In genomic region chr1:236802264-236802663, GRCh38 we compare ENCODE assay signal across 19 cellular contexts. TPM values are rescaled to one million over a fixed set of nuclear protein-coding genes. Genes with fewer than 3 reads are reported as not detected.
A peak's percentile ranks its signal among the peaks of the same experiment; 100 is the strongest.
DNase-seq lines count a peak whose midpoint lies in the region; ATAC-seq and TF ChIP-seq lines count a peak whose summit lies in the region.
"Had no signal": no experiment of that assay in that cellular context is flagged by ENCODE, and none has a peak within 500 bp of the region (broad histone marks: within the 10 kb centered on the region; RNA-seq: fewer than 3 reads in every experiment).

No MANE protein-coding gene starts in this region.

- no peaks in the 10 kb centered on the region for H3K9me3 Mint-ChIP-seq in activated naive CD4-positive, alpha-beta T cell treated with anti-CD3 and anti-CD28 coated beads for 36 hours
- no peaks in the 10 kb centered on the region for H3K9me3 Mint-ChIP-seq in activated naive CD8-positive, alpha-beta T cell treated with anti-CD3 and anti-CD28 coated beads, Interleukin-2, amount 50 U/mL, for 24 hours
- H3K9me3 Mint-ChIP-seq in stimulated activated effector memory CD8-positive, alpha-beta T cell treated with anti-CD3 and anti-CD28 coated beads, Interleukin-12 subunit alpha, Interleukin-12 subunit beta, amount 100 ng/mL, for 72 hours, result no peaks in the 10 kb centered on the region
- H3K9me3 Mint-ChIP-seq: CD8-positive, alpha-beta memory T cell had no signal

- H2AFZ ChIP-seq in Karpas-422 (ENCODE audit: low read length), result no peak overlapping the region

- no peaks in the 10 kb centered on the region for H3K27me3 Mint-ChIP-seq in activated naive CD4-positive, alpha-beta T cell treated with anti-CD3 and anti-CD28 coated beads for 36 hours (ENCODE audit: low read depth)
- H3K27me3 Mint-ChIP-seq in activated naive CD8-positive, alpha-beta T cell treated with anti-CD3 and anti-CD28 coated beads, Interleukin-2, amount 50 U/mL, for 24 hours, result no peaks in the 10 kb centered on the region
- H3K27me3 Mint-ChIP-seq: CD8-positive, alpha-beta memory T cell had no signal

- H3K27ac Mint-ChIP-seq in activated naive CD4-positive, alpha-beta T cell treated with anti-CD3 and anti-CD28 coated beads for 36 hours, result peak overlapping the region; percentile 47
- peak overlapping the region; percentile 49 for H3K27ac Mint-ChIP-seq in activated naive CD8-positive, alpha-beta T cell treated with anti-CD3 and anti-CD28 coated beads, Interleukin-2, amount 50 U/mL, for 24 hours
- peak overlapping the region; percentile 52 for H3K27ac Mint-ChIP-seq in stimulated activated effector memory CD8-positive, alpha-beta T cell treated with anti-CD3 and anti-CD28 coated beads, Interleukin-12 subunit alpha, Interleukin-12 subunit beta, amount 100 ng/mL, for 72 hours

- H3K36me3 Mint-ChIP-seq in activated naive CD4-positive, alpha-beta T cell treated with anti-CD3 and anti-CD28 coated beads for 36 hours (ENCODE audit: low read depth), result peaks cover 27% of the 10 kb centered on the region
- H3K36me3 Mint-ChIP-seq in activated naive CD8-positive, alpha-beta T cell treated with anti-CD3 and anti-CD28 coated beads, Interleukin-2, amount 50 U/mL, for 24 hours (ENCODE audit: low read depth), result peaks cover 50% of the 10 kb centered on the region
- H3K36me3 Mint-ChIP-seq in stimulated activated effector memory CD8-positive, alpha-beta T cell treated with anti-CD3 and anti-CD28 coated beads, Interleukin-12 subunit alpha, Interleukin-12 subunit beta, amount 100 ng/mL, for 72 hours, result peaks cover 55% of the 10 kb centered on the region

- H3K9me2 ChIP-seq in Karpas-422 (replicated peaks; ENCODE audit: insufficient read depth, low read length), result no peaks in the 10 kb centered on the region

- H3K4me3 ChIP-seq in Karpas-422 (ENCODE audit: low read length) (no peak overlapping the region), lower lobe of right lung (no peak overlapping the region)
- H3K4me3 ChIP-seq: BLaER1 had no signal

- H3K9me3 ChIP-seq in Karpas-422 (ENCODE audit: low read length) (no peaks in the 10 kb centered on the region), lower lobe of right lung (no peaks in the 10 kb centered on the region)
- H3K9me3 ChIP-seq: BLaER1 had no signal

- DNase-seq in activated naive CD4-positive, alpha-beta T cell treated with anti-CD3 and anti-CD28 coated beads for 36 hours, result no peak
- no peak for DNase-seq in activated naive CD4-positive, alpha-beta T cell treated with Interleukin-2 at 50 U/mL for 16 hours
- DNase-seq in Karpas-422 (peak; percentile 31), NCI-H446 treated with DMSO at 0.1 percent for 48 hours (lab: John Stamatoyannopoulos, UW) (no peak), NOMO-1 (lab: John Stamatoyannopoulos, UW; ENCODE audit: unreplicated experiment in 2 of 2) (no peak), lower lobe of right lung (no peak)
- DNase-seq in activated naive CD8-positive, alpha-beta T cell treated with anti-CD3 and anti-CD28 coated beads, Interleukin-2, amount 50 U/mL, for 24 hours, result no peak
- no peak for DNase-seq in stimulated activated effector memory CD8-positive, alpha-beta T cell treated with anti-CD3 and anti-CD28 coated beads, Interleukin-12 subunit alpha, Interleukin-12 subunit beta, amount 100 ng/mL, for 72 hours (ENCODE audit: low spot score in 2 of 2)
- DNase-seq: CD8-positive, alpha-beta memory T cell; DMS53; GOT3; NCI-H1105; NCI-H1694; NCI-H2107; NCI-H510A treated with DMSO at 0.1 percent for 48 hours; NCI-H82; SHP77 treated with DMSO at 0.1 percent for 48 hours had no signal

- peaks cover 99% of the 10 kb centered on the region for H3K79me2 ChIP-seq in Karpas-422 (ENCODE audit: low read length)

- intact Hi-C loops in activated naive CD4-positive, alpha-beta T cell treated with anti-CD3 and anti-CD28 coated beads for 36 hours (cut with micrococcal nuclease), result no loop called here
- intact Hi-C loops in lower lobe of right lung (cut with DNase I), result no loop called here

- no peak overlapping the region for H3K9ac ChIP-seq in Karpas-422 (ENCODE audit: low read length)
- H3K9ac ChIP-seq: BLaER1 had no signal

- peaks cover 55% of the 10 kb centered on the region for H3K4me1 Mint-ChIP-seq in activated naive CD4-positive, alpha-beta T cell treated with anti-CD3 and anti-CD28 coated beads for 36 hours (ENCODE audit: low read depth)
- H3K4me1 Mint-ChIP-seq in activated naive CD8-positive, alpha-beta T cell treated with anti-CD3 and anti-CD28 coated beads, Interleukin-2, amount 50 U/mL, for 24 hours, result peaks cover 60% of the 10 kb centered on the region
- peaks cover 53% of the 10 kb centered on the region for H3K4me1 Mint-ChIP-seq in stimulated activated effector memory CD8-positive, alpha-beta T cell treated with anti-CD3 and anti-CD28 coated beads, Interleukin-12 subunit alpha, Interleukin-12 subunit beta, amount 100 ng/mL, for 72 hours

- H3K4me1 ChIP-seq in Karpas-422 (ENCODE audit: low read length) (peaks cover 36% of the 10 kb centered on the region), lower lobe of right lung (peaks cover 12% of the 10 kb centered on the region)

- H3K36me3 ChIP-seq in Karpas-422 (ENCODE audit: insufficient read depth, low read length), result peaks cover 39% of the 10 kb centered on the region; the same call in 1 of the 2 replicates
- H3K36me3 ChIP-seq in lower lobe of right lung, result peaks cover 30% of the 10 kb centered on the region

- CTCF ChIA-PET in activated naive CD4-positive, alpha-beta T cell treated with anti-CD3 and anti-CD28 coated beads for 36 hours (lab: Charles Lee), result interaction anchor here (0.9 kb wide), 1 partner anchor 42 kb away, joined by 3 read pairs; no protein-coding TSS in a partner anchor

- no peaks in the 10 kb centered on the region for H3K27me3 ChIP-seq in Karpas-422 (ENCODE audit: low read length)
- H3K27me3 ChIP-seq in lower lobe of right lung (ENCODE audit: low read depth), result no peaks in the 10 kb centered on the region
- H3K27me3 ChIP-seq: BLaER1 had no signal

- no peak overlapping the region for H3K4me2 ChIP-seq in Karpas-422 (ENCODE audit: low read depth, low read length, poor library complexity, severe bottlenecking)
- H3K4me2 ChIP-seq: BLaER1 had no signal

- H3K27ac ChIP-seq in Karpas-422 (ENCODE audit: low read length) (no peak overlapping the region), lower lobe of right lung (no peak overlapping the region)
- H3K27ac ChIP-seq: BLaER1 had no signal

- ATAC-seq in activated naive CD8-positive, alpha-beta T cell treated with anti-CD3 and anti-CD28 coated beads, Interleukin-2, amount 50 U/mL, for 24 hours, result no peak
- no peak for ATAC-seq in stimulated activated effector memory CD8-positive, alpha-beta T cell treated with anti-CD3 and anti-CD28 coated beads, Interleukin-12 subunit alpha, Interleukin-12 subunit beta, amount 100 ng/mL, for 72 hours
- no peak for ATAC-seq in lower lobe of right lung
- ATAC-seq: HCT116 had no signal

- no peak overlapping the region for H3K4me3 Mint-ChIP-seq in activated naive CD4-positive, alpha-beta T cell treated with anti-CD3 and anti-CD28 coated beads for 36 hours
- no peak overlapping the region for H3K4me3 Mint-ChIP-seq in activated naive CD8-positive, alpha-beta T cell treated with anti-CD3 and anti-CD28 coated beads, Interleukin-2, amount 50 U/mL, for 24 hours
- H3K4me3 Mint-ChIP-seq in stimulated activated effector memory CD8-positive, alpha-beta T cell treated with anti-CD3 and anti-CD28 coated beads, Interleukin-12 subunit alpha, Interleukin-12 subunit beta, amount 100 ng/mL, for 72 hours, result no peak overlapping the region

- H4K20me1 ChIP-seq in Karpas-422 (ENCODE audit: insufficient read depth, low read depth, low read length), result no peaks in the 10 kb centered on the region

- no peak for TF ChIP-seq CTCF in lower lobe of right lung (IDR thresholded peaks at IDR 0.05)

RNA-seq across cellular contexts. Expression of gene MTR, which starts 7.2 kb away (rescaled TPM):
- total RNA-seq in activated naive CD4-positive, alpha-beta T cell treated with anti-CD3 and anti-CD28 coated beads for 36 hours, result 10 to 100 TPM; 55.3 to 57.6 TPM
- total RNA-seq in Karpas-422 (2014; rRNA removed; shearing (Covaris generic); ENCODE audit: low replicate concordance), result 19.4 and 21.6 TPM in 2 replicates
- total RNA-seq in lower lobe of right lung, result 35.7 TPM
